1 cellular context compared by ENCODE assay signal in the genomic region with DNA sequence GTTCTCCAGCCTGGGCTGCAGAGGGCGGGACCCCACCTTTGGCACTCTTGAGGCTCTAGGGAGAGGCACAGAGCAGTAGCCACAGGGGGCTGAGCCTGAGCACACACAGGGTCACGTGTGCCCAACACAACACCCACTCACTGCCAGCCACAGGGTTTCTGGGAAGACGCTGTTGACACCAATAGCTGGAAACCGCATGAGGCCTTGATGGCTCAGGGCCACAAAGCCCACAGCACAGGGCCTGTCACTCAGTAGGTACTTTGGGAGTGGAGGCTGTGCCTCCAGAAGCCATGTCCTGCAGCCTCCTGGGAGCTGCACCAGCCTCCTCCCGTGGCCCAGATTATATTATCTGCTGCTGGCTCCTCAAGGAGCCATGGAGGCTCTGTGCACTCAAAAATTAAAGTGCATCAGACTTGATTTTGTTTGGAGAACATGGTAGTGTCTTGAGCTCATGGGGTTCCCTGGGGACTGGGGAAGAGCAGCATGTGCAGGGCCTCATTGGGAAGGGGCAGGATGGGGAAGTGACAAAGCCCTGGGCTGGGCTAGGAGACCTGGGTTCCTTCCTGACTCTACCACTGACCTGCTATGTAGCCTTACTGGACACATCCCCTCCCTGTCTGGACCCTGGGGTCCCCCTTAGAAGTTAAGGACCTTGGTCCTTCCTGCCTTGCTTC.
A peak's percentile ranks its signal among the peaks of the same experiment; 100 is the strongest.
TF ChIP-seq lines count a peak whose summit lies in the region.

No MANE protein-coding gene starts in this region.

TF ChIP-seq in HepG2, 621 proteins besides CTCF, POLR2A, EP300 and RAD21 (continued from another document):
- TF ChIP-seq, protein P1, sequence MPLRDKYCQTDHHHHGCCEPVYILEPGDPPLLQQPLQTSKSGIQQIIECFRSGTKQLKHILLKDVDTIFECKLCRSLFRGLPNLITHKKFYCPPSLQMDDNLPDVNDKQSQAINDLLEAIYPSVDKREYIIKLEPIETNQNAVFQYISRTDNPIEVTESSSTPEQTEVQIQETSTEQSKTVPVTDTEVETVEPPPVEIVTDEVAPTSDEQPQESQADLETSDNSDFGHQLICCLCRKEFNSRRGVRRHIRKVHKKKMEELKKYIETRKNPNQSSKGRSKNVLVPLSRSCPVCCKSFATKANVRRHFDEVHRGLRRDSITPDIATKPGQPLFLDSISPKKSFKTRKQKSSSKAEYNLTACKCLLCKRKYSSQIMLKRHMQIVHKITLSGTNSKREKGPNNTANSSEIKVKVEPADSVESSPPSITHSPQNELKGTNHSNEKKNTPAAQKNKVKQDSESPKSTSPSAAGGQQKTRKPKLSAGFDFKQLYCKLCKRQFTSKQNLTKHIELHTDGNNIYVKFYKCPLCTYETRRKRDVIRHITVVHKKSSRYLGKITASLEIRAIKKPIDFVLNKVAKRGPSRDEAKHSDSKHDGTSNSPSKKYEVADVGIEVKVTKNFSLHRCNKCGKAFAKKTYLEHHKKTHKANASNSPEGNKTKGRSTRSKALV (CRISPR knock-in tag; IDR thresholded peaks at IDR 0.05) = no peak
- TF ChIP-seq ZBTB8A (CRISPR knock-in tag; IDR thresholded peaks at IDR 0.05; ENCODE audit: borderline replicate concordance, low read depth) (no peak), CBX2 (IDR thresholded peaks at IDR 0.05; ENCODE audit: low read depth, low read length) (no peak), CBX2 (CRISPR knock-in tag; IDR thresholded peaks at IDR 0.05; ENCODE audit: low read depth) (no peak), MAFK (conservative IDR thresholded peaks at IDR 0.05 in 1 of 2, IDR thresholded peaks at IDR 0.05 in 1 of 2; ENCODE audit: low read length in 2 of 2) (no peak), MTA1 (CRISPR knock-in tag; IDR thresholded peaks at IDR 0.05; ENCODE audit: borderline replicate concordance) (no peak), GATAD1 (CRISPR knock-in tag; IDR thresholded peaks at IDR 0.05) (no peak), NFE2L1 (CRISPR knock-in tag; IDR thresholded peaks at IDR 0.05; ENCODE audit: borderline replicate concordance) (no peak), ZNF83 (CRISPR knock-in tag; IDR thresholded peaks at IDR 0.05; ENCODE audit: borderline replicate concordance) (no peak), PLRG1 (conservative IDR thresholded peaks at IDR 0.05) (no peak), ZNF264 (CRISPR knock-in tag; IDR thresholded peaks at IDR 0.05) (no peak), ZNF550 (CRISPR knock-in tag; IDR thresholded peaks at IDR 0.05; ENCODE audit: borderline replicate concordance) (no peak), ZNF883 (CRISPR knock-in tag; IDR thresholded peaks at IDR 0.05; ENCODE audit: not compliant biosample characterization) (no peak), KLF15 (CRISPR knock-in tag; IDR thresholded peaks at IDR 0.05; ENCODE audit: borderline replicate concordance) (no peak), ZNF225 (CRISPR knock-in tag; IDR thresholded peaks at IDR 0.05) (no peak), ZNF30 (CRISPR knock-in tag; IDR thresholded peaks at IDR 0.05) (no peak), ZNF335 (CRISPR knock-in tag; IDR thresholded peaks at IDR 0.05) (no peak), NCOA5 (CRISPR knock-in tag; IDR thresholded peaks at IDR 0.05) (no peak), ZBTB3 (CRISPR knock-in tag; IDR thresholded peaks at IDR 0.05; ENCODE audit: borderline replicate concordance, low read depth) (no peak), ZBTB7A (CRISPR knock-in tag; IDR thresholded peaks at IDR 0.05) (no peak), THAP11 (CRISPR knock-in tag; IDR thresholded peaks at IDR 0.05) (0 out of 2 replicates have a peak, but pooled peaks have one; percentile 17), ZNF235 (CRISPR knock-in tag; IDR thresholded peaks at IDR 0.05; ENCODE audit: borderline replicate concordance) (no peak)
- TF ChIP-seq, protein P2, sequence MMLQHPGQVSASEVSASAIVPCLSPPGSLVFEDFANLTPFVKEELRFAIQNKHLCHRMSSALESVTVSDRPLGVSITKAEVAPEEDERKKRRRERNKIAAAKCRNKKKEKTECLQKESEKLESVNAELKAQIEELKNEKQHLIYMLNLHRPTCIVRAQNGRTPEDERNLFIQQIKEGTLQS (CRISPR knock-in tag; IDR thresholded peaks at IDR 0.05) = no peak
- TF ChIP-seq, protein P3, sequence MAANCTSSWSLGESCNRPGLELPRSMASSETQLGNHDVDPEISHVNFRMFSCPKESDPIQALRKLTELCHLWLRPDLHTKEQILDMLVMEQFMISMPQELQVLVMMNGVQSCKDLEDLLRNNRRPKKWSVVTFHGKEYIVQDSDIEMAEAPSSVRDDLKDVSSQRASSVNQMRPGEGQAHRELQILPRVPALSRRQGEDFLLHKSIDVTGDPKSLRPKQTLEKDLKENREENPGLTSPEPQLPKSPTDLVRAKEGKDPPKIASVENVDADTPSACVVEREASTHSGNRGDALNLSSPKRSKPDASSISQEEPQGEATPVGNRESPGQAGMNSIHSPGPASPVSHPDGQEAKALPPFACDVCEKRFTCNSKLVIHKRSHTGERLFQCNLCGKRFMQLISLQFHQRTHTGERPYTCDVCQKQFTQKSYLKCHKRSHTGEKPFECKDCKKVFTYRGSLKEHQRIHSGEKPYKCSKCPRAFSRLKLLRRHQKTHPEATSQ (CRISPR knock-in tag; IDR thresholded peaks at IDR 0.05; ENCODE audit: borderline replicate concordance) = no peak
- TF ChIP-seq, protein P4, sequence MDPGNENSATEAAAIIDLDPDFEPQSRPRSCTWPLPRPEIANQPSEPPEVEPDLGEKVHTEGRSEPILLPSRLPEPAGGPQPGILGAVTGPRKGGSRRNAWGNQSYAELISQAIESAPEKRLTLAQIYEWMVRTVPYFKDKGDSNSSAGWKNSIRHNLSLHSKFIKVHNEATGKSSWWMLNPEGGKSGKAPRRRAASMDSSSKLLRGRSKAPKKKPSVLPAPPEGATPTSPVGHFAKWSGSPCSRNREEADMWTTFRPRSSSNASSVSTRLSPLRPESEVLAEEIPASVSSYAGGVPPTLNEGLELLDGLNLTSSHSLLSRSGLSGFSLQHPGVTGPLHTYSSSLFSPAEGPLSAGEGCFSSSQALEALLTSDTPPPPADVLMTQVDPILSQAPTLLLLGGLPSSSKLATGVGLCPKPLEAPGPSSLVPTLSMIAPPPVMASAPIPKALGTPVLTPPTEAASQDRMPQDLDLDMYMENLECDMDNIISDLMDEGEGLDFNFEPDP (CRISPR knock-in tag; conservative IDR thresholded peaks at IDR 0.05) = no peak
- TF ChIP-seq, protein P5, sequence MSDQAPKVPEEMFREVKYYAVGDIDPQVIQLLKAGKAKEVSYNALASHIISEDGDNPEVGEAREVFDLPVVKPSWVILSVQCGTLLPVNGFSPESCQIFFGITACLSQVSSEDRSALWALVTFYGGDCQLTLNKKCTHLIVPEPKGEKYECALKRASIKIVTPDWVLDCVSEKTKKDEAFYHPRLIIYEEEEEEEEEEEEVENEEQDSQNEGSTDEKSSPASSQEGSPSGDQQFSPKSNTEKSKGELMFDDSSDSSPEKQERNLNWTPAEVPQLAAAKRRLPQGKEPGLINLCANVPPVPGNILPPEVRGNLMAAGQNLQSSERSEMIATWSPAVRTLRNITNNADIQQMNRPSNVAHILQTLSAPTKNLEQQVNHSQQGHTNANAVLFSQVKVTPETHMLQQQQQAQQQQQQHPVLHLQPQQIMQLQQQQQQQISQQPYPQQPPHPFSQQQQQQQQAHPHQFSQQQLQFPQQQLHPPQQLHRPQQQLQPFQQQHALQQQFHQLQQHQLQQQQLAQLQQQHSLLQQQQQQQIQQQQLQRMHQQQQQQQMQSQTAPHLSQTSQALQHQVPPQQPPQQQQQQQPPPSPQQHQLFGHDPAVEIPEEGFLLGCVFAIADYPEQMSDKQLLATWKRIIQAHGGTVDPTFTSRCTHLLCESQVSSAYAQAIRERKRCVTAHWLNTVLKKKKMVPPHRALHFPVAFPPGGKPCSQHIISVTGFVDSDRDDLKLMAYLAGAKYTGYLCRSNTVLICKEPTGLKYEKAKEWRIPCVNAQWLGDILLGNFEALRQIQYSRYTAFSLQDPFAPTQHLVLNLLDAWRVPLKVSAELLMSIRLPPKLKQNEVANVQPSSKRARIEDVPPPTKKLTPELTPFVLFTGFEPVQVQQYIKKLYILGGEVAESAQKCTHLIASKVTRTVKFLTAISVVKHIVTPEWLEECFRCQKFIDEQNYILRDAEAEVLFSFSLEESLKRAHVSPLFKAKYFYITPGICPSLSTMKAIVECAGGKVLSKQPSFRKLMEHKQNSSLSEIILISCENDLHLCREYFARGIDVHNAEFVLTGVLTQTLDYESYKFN (CRISPR knock-in tag; conservative IDR thresholded peaks at IDR 0.05) = no peak
- TF ChIP-seq, protein P6, sequence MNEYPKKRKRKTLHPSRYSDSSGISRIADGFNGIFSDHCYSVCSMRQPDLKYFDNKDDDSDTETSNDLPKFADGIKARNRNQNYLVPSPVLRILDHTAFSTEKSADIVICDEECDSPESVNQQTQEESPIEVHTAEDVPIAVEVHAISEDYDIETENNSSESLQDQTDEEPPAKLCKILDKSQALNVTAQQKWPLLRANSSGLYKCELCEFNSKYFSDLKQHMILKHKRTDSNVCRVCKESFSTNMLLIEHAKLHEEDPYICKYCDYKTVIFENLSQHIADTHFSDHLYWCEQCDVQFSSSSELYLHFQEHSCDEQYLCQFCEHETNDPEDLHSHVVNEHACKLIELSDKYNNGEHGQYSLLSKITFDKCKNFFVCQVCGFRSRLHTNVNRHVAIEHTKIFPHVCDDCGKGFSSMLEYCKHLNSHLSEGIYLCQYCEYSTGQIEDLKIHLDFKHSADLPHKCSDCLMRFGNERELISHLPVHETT (CRISPR knock-in tag; conservative IDR thresholded peaks at IDR 0.05) = no peak
- TF ChIP-seq, protein P7, sequence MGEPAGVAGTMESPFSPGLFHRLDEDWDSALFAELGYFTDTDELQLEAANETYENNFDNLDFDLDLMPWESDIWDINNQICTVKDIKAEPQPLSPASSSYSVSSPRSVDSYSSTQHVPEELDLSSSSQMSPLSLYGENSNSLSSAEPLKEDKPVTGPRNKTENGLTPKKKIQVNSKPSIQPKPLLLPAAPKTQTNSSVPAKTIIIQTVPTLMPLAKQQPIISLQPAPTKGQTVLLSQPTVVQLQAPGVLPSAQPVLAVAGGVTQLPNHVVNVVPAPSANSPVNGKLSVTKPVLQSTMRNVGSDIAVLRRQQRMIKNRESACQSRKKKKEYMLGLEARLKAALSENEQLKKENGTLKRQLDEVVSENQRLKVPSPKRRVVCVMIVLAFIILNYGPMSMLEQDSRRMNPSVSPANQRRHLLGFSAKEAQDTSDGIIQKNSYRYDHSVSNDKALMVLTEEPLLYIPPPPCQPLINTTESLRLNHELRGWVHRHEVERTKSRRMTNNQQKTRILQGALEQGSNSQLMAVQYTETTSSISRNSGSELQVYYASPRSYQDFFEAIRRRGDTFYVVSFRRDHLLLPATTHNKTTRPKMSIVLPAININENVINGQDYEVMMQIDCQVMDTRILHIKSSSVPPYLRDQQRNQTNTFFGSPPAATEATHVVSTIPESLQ (CRISPR knock-in tag; conservative IDR thresholded peaks at IDR 0.05) = no peak
- TF ChIP-seq, protein P8, sequence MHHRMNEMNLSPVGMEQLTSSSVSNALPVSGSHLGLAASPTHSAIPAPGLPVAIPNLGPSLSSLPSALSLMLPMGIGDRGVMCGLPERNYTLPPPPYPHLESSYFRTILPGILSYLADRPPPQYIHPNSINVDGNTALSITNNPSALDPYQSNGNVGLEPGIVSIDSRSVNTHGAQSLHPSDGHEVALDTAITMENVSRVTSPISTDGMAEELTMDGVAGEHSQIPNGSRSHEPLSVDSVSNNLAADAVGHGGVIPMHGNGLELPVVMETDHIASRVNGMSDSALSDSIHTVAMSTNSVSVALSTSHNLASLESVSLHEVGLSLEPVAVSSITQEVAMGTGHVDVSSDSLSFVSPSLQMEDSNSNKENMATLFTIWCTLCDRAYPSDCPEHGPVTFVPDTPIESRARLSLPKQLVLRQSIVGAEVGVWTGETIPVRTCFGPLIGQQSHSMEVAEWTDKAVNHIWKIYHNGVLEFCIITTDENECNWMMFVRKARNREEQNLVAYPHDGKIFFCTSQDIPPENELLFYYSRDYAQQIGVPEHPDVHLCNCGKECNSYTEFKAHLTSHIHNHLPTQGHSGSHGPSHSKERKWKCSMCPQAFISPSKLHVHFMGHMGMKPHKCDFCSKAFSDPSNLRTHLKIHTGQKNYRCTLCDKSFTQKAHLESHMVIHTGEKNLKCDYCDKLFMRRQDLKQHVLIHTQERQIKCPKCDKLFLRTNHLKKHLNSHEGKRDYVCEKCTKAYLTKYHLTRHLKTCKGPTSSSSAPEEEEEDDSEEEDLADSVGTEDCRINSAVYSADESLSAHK (CRISPR knock-in tag; IDR thresholded peaks at IDR 0.05; ENCODE audit: borderline replicate concordance) = no peak
- TF ChIP-seq, protein P9, sequence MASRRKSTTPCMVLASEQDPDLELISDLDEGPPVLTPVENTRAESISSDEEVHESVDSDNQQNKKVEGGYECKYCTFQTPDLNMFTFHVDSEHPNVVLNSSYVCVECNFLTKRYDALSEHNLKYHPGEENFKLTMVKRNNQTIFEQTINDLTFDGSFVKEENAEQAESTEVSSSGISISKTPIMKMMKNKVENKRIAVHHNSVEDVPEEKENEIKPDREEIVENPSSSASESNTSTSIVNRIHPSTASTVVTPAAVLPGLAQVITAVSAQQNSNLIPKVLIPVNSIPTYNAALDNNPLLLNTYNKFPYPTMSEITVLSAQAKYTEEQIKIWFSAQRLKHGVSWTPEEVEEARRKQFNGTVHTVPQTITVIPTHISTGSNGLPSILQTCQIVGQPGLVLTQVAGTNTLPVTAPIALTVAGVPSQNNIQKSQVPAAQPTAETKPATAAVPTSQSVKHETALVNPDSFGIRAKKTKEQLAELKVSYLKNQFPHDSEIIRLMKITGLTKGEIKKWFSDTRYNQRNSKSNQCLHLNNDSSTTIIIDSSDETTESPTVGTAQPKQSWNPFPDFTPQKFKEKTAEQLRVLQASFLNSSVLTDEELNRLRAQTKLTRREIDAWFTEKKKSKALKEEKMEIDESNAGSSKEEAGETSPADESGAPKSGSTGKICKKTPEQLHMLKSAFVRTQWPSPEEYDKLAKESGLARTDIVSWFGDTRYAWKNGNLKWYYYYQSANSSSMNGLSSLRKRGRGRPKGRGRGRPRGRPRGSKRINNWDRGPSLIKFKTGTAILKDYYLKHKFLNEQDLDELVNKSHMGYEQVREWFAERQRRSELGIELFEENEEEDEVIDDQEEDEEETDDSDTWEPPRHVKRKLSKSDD (CRISPR knock-in tag; IDR thresholded peaks at IDR 0.05; ENCODE audit: low read depth) = no peak
TF ChIP-seq in HepG2: peak in this region for 88.
